18 cellular contexts compared by ENCODE assay signal in the genomic region with DNA sequence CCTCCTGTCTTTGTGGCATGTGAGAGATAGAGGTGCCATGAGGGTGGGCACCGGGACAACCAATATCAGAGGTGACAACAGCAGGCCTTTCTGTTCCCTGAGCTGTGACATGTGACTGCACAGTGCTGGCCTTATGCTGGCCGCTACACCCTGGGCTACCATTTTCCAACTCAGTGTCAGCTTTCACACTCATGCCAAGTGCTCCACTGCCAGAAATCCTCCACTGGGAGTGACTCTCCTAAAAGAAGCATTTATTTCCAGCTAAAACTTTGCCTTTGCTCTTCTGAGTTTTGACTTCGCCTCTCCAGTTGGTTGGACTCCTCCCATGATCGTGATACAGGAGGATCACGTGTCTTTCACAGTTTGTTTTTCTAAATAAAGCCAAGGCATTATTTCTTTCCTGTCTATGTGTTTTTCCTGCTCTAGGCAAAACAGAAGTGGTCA. TPM values are rescaled to one million over a fixed set of nuclear protein-coding genes. Genes with fewer than 3 reads are reported as not detected.
A peak's percentile ranks its signal among the peaks of the same experiment; 100 is the strongest.
DNase-seq lines count a peak whose midpoint lies in the region; ATAC-seq and TF ChIP-seq lines count a peak whose summit lies in the region.
"Had no signal": no experiment of that assay in that cellular context is flagged by ENCODE, and none has a peak within 500 bp of the region (broad histone marks: within the 10 kb centered on the region; RNA-seq: fewer than 3 reads in every experiment).

No MANE protein-coding gene starts in this region.

- H3K4me3 Mint-ChIP-seq in natural killer cell treated with Interleukin-12 subunit alpha and Interleukin-12 subunit beta and Interleukin-15 and Interleukin-18, amount 100 ng/mL, for 72 hours = no peak overlapping the region
- H3K4me3 Mint-ChIP-seq: mesothelial cell of epicardium had no signal

- no peak overlapping the region for H3K27ac Mint-ChIP-seq in natural killer cell treated with Interleukin-12 subunit alpha and Interleukin-12 subunit beta and Interleukin-15 and Interleukin-18, amount 100 ng/mL, for 72 hours
- H3K27ac Mint-ChIP-seq: activated T-helper 2 cell treated with anti-CD3 and anti-CD28 coated beads, Interferon-gamma antibody, Interleukin-2, Interleukin-4, amounts not matched to agents 10 μg/mL and 5 μg/mL and 100 μg/mL, durations not matched to agents 14 hours and 24 hours and 36 hours; mesothelial cell of epicardium had no signal

- no peaks in the 10 kb centered on the region for H3K36me3 Mint-ChIP-seq in natural killer cell treated with Interleukin-12 subunit alpha and Interleukin-12 subunit beta and Interleukin-15 and Interleukin-18, amount 100 ng/mL, for 72 hours
- H3K36me3 Mint-ChIP-seq: mesothelial cell of epicardium had no signal

- no peaks in the 10 kb centered on the region for H3K9me3 Mint-ChIP-seq in natural killer cell treated with Interleukin-12 subunit alpha and Interleukin-12 subunit beta and Interleukin-15 and Interleukin-18, amount 100 ng/mL, for 72 hours
- H3K9me3 Mint-ChIP-seq: activated T-helper 2 cell treated with anti-CD3 and anti-CD28 coated beads, Interferon-gamma antibody, Interleukin-2, Interleukin-4, amounts not matched to agents 10 μg/mL and 5 μg/mL and 100 μg/mL, durations not matched to agents 14 hours and 24 hours and 36 hours; mesothelial cell of epicardium had no signal

- TF ChIP-seq POLR2A in esophagus squamous epithelium (IDR thresholded peaks at IDR 0.05) (no peak), testis (IDR thresholded peaks at IDR 0.05) (no peak)

- H3K27me3 ChIP-seq in MG63 (no peaks in the 10 kb centered on the region), esophagus squamous epithelium (no peaks in the 10 kb centered on the region), testis (no peaks in the 10 kb centered on the region), BE2C (peaks cover 3% of the 10 kb centered on the region; the same call in 1 of the 2 replicates)
- H3K27me3 ChIP-seq: foreskin keratinocyte had no signal

- TF ChIP-seq CTCF in esophagus squamous epithelium (IDR thresholded peaks at IDR 0.05) = no peak
- TF ChIP-seq CTCF in testis (IDR thresholded peaks at IDR 0.05) = no peak
- no peak for TF ChIP-seq CTCF in BE2C (IDR thresholded peaks at IDR 0.05; ENCODE audit: low read depth, low read length)

- WGBS in esophagus squamous epithelium, 2 donors = 23 to 26% methylated on average over 4 to 5 of the region's 5 CpGs
- 40 to 55% methylated on average over 5 of the region's 5 CpGs for WGBS in testis, 2 donors

- H3K27ac ChIP-seq in esophagus squamous epithelium (peak overlapping the region; percentile 80 to 88 (median 84)), testis (no peak overlapping the region)
- H3K27ac ChIP-seq: foreskin keratinocyte, parathyroid adenoma had no signal

- no peaks in the 10 kb centered on the region for H3K4me1 Mint-ChIP-seq in natural killer cell treated with Interleukin-12 subunit alpha and Interleukin-12 subunit beta and Interleukin-15 and Interleukin-18, amount 100 ng/mL, for 72 hours (ENCODE audit: low read depth in 2 of 2)

- no peak for ATAC-seq in natural killer cell treated with Interleukin-12 subunit alpha and Interleukin-12 subunit beta and Interleukin-15 and Interleukin-18, amount 100 ng/mL, for 72 hours
- ATAC-seq: foreskin keratinocyte had no signal

- intact Hi-C loops in esophagus squamous epithelium (cut with DNase I) = no loop called here
- intact Hi-C loops in testis (cut with DNase I; ENCODE audit: low total_unique reads) = no loop called here

- H3K27me3 Mint-ChIP-seq in natural killer cell treated with Interleukin-12 subunit alpha and Interleukin-12 subunit beta and Interleukin-15 and Interleukin-18, amount 100 ng/mL, for 72 hours = peaks cover 0 to 2% of the 10 kb centered on the region in 2 donors

- DNase-seq in MG63 (peak; percentile 63), esophagus squamous epithelium (lab: John Stamatoyannopoulos, UW) (no peak), lung microvascular endothelial cell (ENCODE audit: low read depth in 2 of 2) (peak; percentile 33 to 52), testis (peak; percentile 63), NCI-H1694 treated with DMSO at 0.1 percent for 48 hours (lab: John Stamatoyannopoulos, UW) (no peak), activated T-cell treated with anti-CD3 and anti-CD28 coated beads for 4 hours (no peak), BE2C (no peak)
- no peak for DNase-seq in natural killer cell treated with Interleukin-12 subunit alpha and Interleukin-12 subunit beta and Interleukin-15 and Interleukin-18, amount 100 ng/mL, for 72 hours (ENCODE audit: low spot score)
- DNase-seq: activated CD4-positive, alpha-beta T cell treated with anti-CD3 and anti-CD28 coated beads, Interleukin-2, amount 50 U/mL, for 48 hours; foreskin keratinocyte; KG1; NCI-H1417; NCI-H226; SK-N-SH; stimulated activated CD4-positive, alpha-beta T cell treated with anti-CD3 and anti-CD28 coated beads, Interleukin-15, amount 100 ng/mL, for 24 hours had no signal

- H3K4me3 ChIP-seq in MG63 (no peak overlapping the region), esophagus squamous epithelium (no peak overlapping the region), testis (no peak overlapping the region), BE2C (ENCODE audit: low read depth, low read length) (no peak overlapping the region)

- H3K9me3 ChIP-seq in MG63 (no peaks in the 10 kb centered on the region), esophagus squamous epithelium (no peaks in the 10 kb centered on the region), testis (no peaks in the 10 kb centered on the region), BE2C (no peaks in the 10 kb centered on the region)
- H3K9me3 ChIP-seq: SK-N-SH had no signal

- peaks cover 43 to 100% (median 62%) of the 10 kb centered on the region in 3 donors for H3K4me1 ChIP-seq in esophagus squamous epithelium
- peaks cover 9% of the 10 kb centered on the region for H3K4me1 ChIP-seq in testis
- H3K4me1 ChIP-seq in BE2C = peaks cover 12% of the 10 kb centered on the region

- H3K36me3 ChIP-seq in MG63 (no peaks in the 10 kb centered on the region), esophagus squamous epithelium (peaks cover 0 to 16% (median 3%) of the 10 kb centered on the region in 3 donors), testis (ENCODE audit: low read depth, missing control alignments) (no peaks in the 10 kb centered on the region), BE2C (no peaks in the 10 kb centered on the region)

RNA-seq across cellular contexts. Expression of a gene that starts 31.4 kb away (rescaled TPM):
- total RNA-seq in MG63 (2014; rRNA removed; shearing (Covaris generic); ENCODE audit: low replicate concordance) = 4.7 and 4.8 TPM in 2 replicates
- total RNA-seq in esophagus squamous epithelium (100 to 1,000 TPM; 126 to 156 (median 143) TPM), lung microvascular endothelial cell (0.22 and 0.40 TPM in 2 replicates), testis (under 1 TPM; 0.55 to 0.68 TPM)
- polyA plus RNA-seq in testis (ENCODE audit: insufficient read depth, low read depth, low replicate concordance) = 8.0 TPM
- not detected for total RNA-seq in natural killer cell treated with Interleukin-12 subunit alpha and Interleukin-12 subunit beta and Interleukin-15 and Interleukin-18, amount 100 ng/mL, for 72 hours
- 0.79 TPM for polyA plus RNA-seq in BE2C (2012; ENCODE audit: insufficient read depth, insufficient read length, low read depth)

Comparison
In these comparisons a context has a peak if more than half of its experiments do, and no peak if none do; other contexts are left out.
1. DNase-seq: peak in MG63 (single experiment), lung microvascular endothelial cell (2 of 2) and testis (single experiment); none in esophagus squamous epithelium (single experiment), NCI-H1694 treated with DMSO at 0.1 percent for 48 hours (single experiment), natural killer cell treated with Interleukin-12 subunit alpha and Interleukin-12 subunit beta and Interleukin-15 and Interleukin-18, amount 100 ng/mL, for 72 hours (single experiment), activated T-cell treated with anti-CD3 and anti-CD28 coated beads for 4 hours (single experiment) and BE2C (single experiment).
2. H3K27ac ChIP-seq: peak in esophagus squamous epithelium (4 of 4); none in testis (0 of 2).
3. RNA of a gene that starts 31.4 kb away (total RNA-seq): 126 to 156 TPM in esophagus squamous epithelium; 4.7 to 4.8 TPM in MG63, 0.55 to 0.68 TPM in testis, 0.22 to 0.40 TPM in lung microvascular endothelial cell and not detected in natural killer cell treated with Interleukin-12 subunit alpha and Interleukin-12 subunit beta and Interleukin-15 and Interleukin-18, amount 100 ng/mL, for 72 hours; every median in the first group is over 10 times any median in the second.